23 cellular contexts compared by ENCODE assay signal in the genomic region with DNA sequence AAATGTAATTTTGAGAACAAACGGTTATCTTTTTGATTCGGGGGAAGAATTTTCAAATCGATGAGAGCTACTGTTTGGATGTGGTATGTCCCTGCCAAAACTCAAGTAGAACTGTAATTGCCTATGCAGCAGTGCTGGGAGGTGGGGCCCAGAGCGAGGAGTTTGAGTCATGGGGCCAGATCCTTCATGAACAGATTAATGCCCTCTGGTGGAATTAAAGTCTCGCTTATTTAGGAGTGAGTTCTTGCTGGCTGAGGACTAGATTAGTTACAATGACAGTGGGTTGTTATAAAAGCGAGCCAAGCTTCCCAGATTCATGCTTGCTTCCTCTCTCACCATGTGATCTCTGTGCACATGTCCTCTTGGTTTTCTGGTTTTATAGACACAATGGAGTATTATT. TPM values are rescaled to one million over a fixed set of nuclear protein-coding genes. Genes with fewer than 3 reads are reported as not detected.
"Had no signal": no experiment of that assay in that cellular context is flagged by ENCODE, and none has a peak within 500 bp of the region (broad histone marks: within the 10 kb centered on the region; RNA-seq: fewer than 3 reads in every experiment).

No MANE protein-coding gene starts in this region.

- H3K27ac ChIP-seq: psoas muscle, sigmoid colon had no signal

- H3K27me3 Mint-ChIP-seq: activated CD8-positive, alpha-beta memory T cell treated with anti-CD3 and anti-CD28 coated beads, Interleukin-2, amount 10 ng/mL, durations not matched to agents 7 days and 5 days; activated naive CD8-positive, alpha-beta T cell; activated T-cell treated with anti-CD3 and anti-CD28 coated beads, Interleukin-2, amount 50 U/mL, for 24 hours; brain; central memory CD8-positive, alpha-beta T cell; natural killer cell treated with Interleukin-12 subunit alpha and Interleukin-12 subunit beta and Interleukin-15 and Interleukin-18, amount 100 ng/mL, for 72 hours had no signal

- H3K36me3 ChIP-seq: sigmoid colon had no signal

- H3K9me3 ChIP-seq: psoas muscle, sigmoid colon had no signal

- H3K9me3 Mint-ChIP-seq: brain; central memory CD8-positive, alpha-beta T cell had no signal

- H3K27ac Mint-ChIP-seq: activated CD8-positive, alpha-beta memory T cell treated with anti-CD3 and anti-CD28 coated beads, Interleukin-2, amount 10 ng/mL, durations not matched to agents 7 days and 5 days; activated naive CD8-positive, alpha-beta T cell; activated T-cell treated with anti-CD3 and anti-CD28 coated beads, Interleukin-2, amount 50 U/mL, for 24 hours; brain; natural killer cell treated with Interleukin-12 subunit alpha and Interleukin-12 subunit beta and Interleukin-15 and Interleukin-18, amount 100 ng/mL, for 72 hours; T-helper 1 cell treated with Interleukin-12 subunit alpha and Interleukin-12 subunit beta and Interleukin-4 antibody, amounts not matched to agents 30 μg/mL and 1 μg/mL, for 36 hours had no signal

- H3K4me3 Mint-ChIP-seq: activated CD8-positive, alpha-beta memory T cell treated with anti-CD3 and anti-CD28 coated beads, Interleukin-2, amount 10 ng/mL, durations not matched to agents 7 days and 5 days; activated naive CD8-positive, alpha-beta T cell; activated T-cell treated with anti-CD3 and anti-CD28 coated beads, Interleukin-2, amount 50 U/mL, for 24 hours; brain; central memory CD8-positive, alpha-beta T cell; natural killer cell treated with Interleukin-12 subunit alpha and Interleukin-12 subunit beta and Interleukin-15 and Interleukin-18, amount 100 ng/mL, for 72 hours; T-helper 1 cell treated with Interleukin-12 subunit alpha and Interleukin-12 subunit beta and Interleukin-4 antibody, amounts not matched to agents 30 μg/mL and 1 μg/mL, for 36 hours had no signal

- FAIRE-seq: TTC549 had no signal

- H3K4me1 Mint-ChIP-seq: activated CD8-positive, alpha-beta memory T cell treated with anti-CD3 and anti-CD28 coated beads, Interleukin-2, amount 10 ng/mL, durations not matched to agents 7 days and 5 days; central memory CD8-positive, alpha-beta T cell had no signal

- H3K36me3 Mint-ChIP-seq: activated CD8-positive, alpha-beta memory T cell treated with anti-CD3 and anti-CD28 coated beads, Interleukin-2, amount 10 ng/mL, durations not matched to agents 7 days and 5 days; activated naive CD8-positive, alpha-beta T cell; brain; natural killer cell treated with Interleukin-12 subunit alpha and Interleukin-12 subunit beta and Interleukin-15 and Interleukin-18, amount 100 ng/mL, for 72 hours had no signal

- DNase-seq: activated CD8-positive, alpha-beta memory T cell treated with anti-CD3 and anti-CD28 coated beads, Interleukin-2, amount 10 ng/mL, durations not matched to agents 7 days and 5 days; activated gamma-delta T cell; activated T-cell treated with anti-CD3 and anti-CD28 coated beads, Interleukin-2, amount 50 U/mL, for 24 hours; amygdala; cortex of kidney; effector memory CD4-positive, alpha-beta T cell; hypothalamus; occipital lobe; psoas muscle; sigmoid colon; stimulated activated CD4-positive, alpha-beta T cell treated with anti-CD3 and anti-CD28 coated beads, Interleukin-2, amount 100 ng/mL, for 24 hours; stimulated activated naive CD4-positive, alpha-beta T cell; substantia nigra; trophoblast cell had no signal

- H3K4me3 ChIP-seq: psoas muscle, sigmoid colon had no signal

- ATAC-seq: activated CD8-positive, alpha-beta memory T cell treated with anti-CD3 and anti-CD28 coated beads, Interleukin-2, amount 10 ng/mL, durations not matched to agents 7 days and 5 days; natural killer cell treated with Interleukin-12 subunit alpha and Interleukin-12 subunit beta and Interleukin-15 and Interleukin-18, amount 100 ng/mL, for 72 hours; psoas muscle had no signal

- H3K27me3 ChIP-seq: sigmoid colon had no signal

RNA-seq across cellular contexts. Expression of a gene that starts 11.8 kb away (rescaled TPM):
- total RNA-seq: activated CD8-positive, alpha-beta memory T cell treated with anti-CD3 and anti-CD28 coated beads, Interleukin-2, amount 10 ng/mL, durations not matched to agents 7 days and 5 days; epithelial cell of proximal tubule; glomerular endothelial cell; mucosa of gallbladder; natural killer cell treated with Interleukin-12 subunit alpha and Interleukin-12 subunit beta and Interleukin-15 and Interleukin-18, amount 100 ng/mL, for 72 hours; occipital lobe; psoas muscle; sigmoid colon had no signal
- polyA plus RNA-seq: psoas muscle, sigmoid colon had no signal

RNA-seq across cellular contexts. Expression of a gene that starts 18.4 kb away (rescaled TPM):
- total RNA-seq: activated CD8-positive, alpha-beta memory T cell treated with anti-CD3 and anti-CD28 coated beads, Interleukin-2, amount 10 ng/mL, durations not matched to agents 7 days and 5 days; epithelial cell of proximal tubule; glomerular endothelial cell; mucosa of gallbladder; natural killer cell treated with Interleukin-12 subunit alpha and Interleukin-12 subunit beta and Interleukin-15 and Interleukin-18, amount 100 ng/mL, for 72 hours; occipital lobe; psoas muscle; sigmoid colon had no signal
- polyA plus RNA-seq: psoas muscle, sigmoid colon had no signal

RNA-seq across cellular contexts. Expression of a gene that starts 25.0 kb away (rescaled TPM):
- total RNA-seq: activated CD8-positive, alpha-beta memory T cell treated with anti-CD3 and anti-CD28 coated beads, Interleukin-2, amount 10 ng/mL, durations not matched to agents 7 days and 5 days; epithelial cell of proximal tubule; glomerular endothelial cell; mucosa of gallbladder; natural killer cell treated with Interleukin-12 subunit alpha and Interleukin-12 subunit beta and Interleukin-15 and Interleukin-18, amount 100 ng/mL, for 72 hours; occipital lobe; psoas muscle; sigmoid colon had no signal
- polyA plus RNA-seq: psoas muscle, sigmoid colon had no signal

RNA-seq across cellular contexts. Expression of a gene that starts 31.5 kb away (rescaled TPM):
- total RNA-seq: activated CD8-positive, alpha-beta memory T cell treated with anti-CD3 and anti-CD28 coated beads, Interleukin-2, amount 10 ng/mL, durations not matched to agents 7 days and 5 days; epithelial cell of proximal tubule; glomerular endothelial cell; mucosa of gallbladder; natural killer cell treated with Interleukin-12 subunit alpha and Interleukin-12 subunit beta and Interleukin-15 and Interleukin-18, amount 100 ng/mL, for 72 hours; occipital lobe; psoas muscle; sigmoid colon had no signal
- polyA plus RNA-seq: psoas muscle, sigmoid colon had no signal

RNA-seq across cellular contexts. Expression of a gene that starts 38.1 kb away (rescaled TPM):
- total RNA-seq: activated CD8-positive, alpha-beta memory T cell treated with anti-CD3 and anti-CD28 coated beads, Interleukin-2, amount 10 ng/mL, durations not matched to agents 7 days and 5 days; epithelial cell of proximal tubule; glomerular endothelial cell; mucosa of gallbladder; natural killer cell treated with Interleukin-12 subunit alpha and Interleukin-12 subunit beta and Interleukin-15 and Interleukin-18, amount 100 ng/mL, for 72 hours; occipital lobe; psoas muscle; sigmoid colon had no signal
- polyA plus RNA-seq: psoas muscle, sigmoid colon had no signal
